Comparison of ENCODE assay signal across 16 cellular contexts in genomic region chr14:100421756-100422470, GRCh38. TPM values are rescaled to one million over a fixed set of nuclear protein-coding genes. Genes with fewer than 3 reads are reported as not detected.
DNase-seq lines count a peak whose midpoint lies in the region; ATAC-seq and TF ChIP-seq lines count a peak whose summit lies in the region.
"Had no signal": no experiment of that assay in that cellular context is flagged by ENCODE, and none has a peak within 500 bp of the region (broad histone marks: within the 10 kb centered on the region; RNA-seq: fewer than 3 reads in every experiment).

No MANE protein-coding gene starts in this region.

- H3K9me3 Mint-ChIP-seq in MCF 10A (ENCODE audit: unreplicated experiment) (no peaks in the 10 kb centered on the region), Calu3 (ENCODE audit: low read depth, unreplicated experiment) (no peaks in the 10 kb centered on the region)
- H3K9me3 Mint-ChIP-seq: IgD-negative memory B cell had no signal

- H3K9me3 ChIP-seq in breast epithelium (no peaks in the 10 kb centered on the region), PC-3 (ENCODE audit: low read length) (no peaks in the 10 kb centered on the region), spleen (no peaks in the 10 kb centered on the region), PC-9 (ENCODE audit: insufficient read depth, low read depth) (no peaks in the 10 kb centered on the region)
- H3K9me3 ChIP-seq: BLaER1 treated with 17β-estradiol and CSF1 and Interleukin-3, amounts not matched to agents 10 nM and 100 nM; Peyer's patch had no signal

- no peaks in the 10 kb centered on the region for H3K9me2 ChIP-seq in PC-3 (replicated peaks; ENCODE audit: low read length)
- no peaks in the 10 kb centered on the region for H3K9me2 ChIP-seq in PC-9 (ENCODE audit: insufficient read depth)

- no peak for DNase-seq in breast epithelium (ENCODE audit: low spot score in 2 of 2)
- DNase-seq in MCF 10A (ENCODE audit: unreplicated experiment), result no peak
- DNase-seq in PC-3, result no peak
- peak; percentile 51 for DNase-seq in fibroblast of villous mesenchyme (ENCODE audit: low read depth)
- peak; percentile 47 for DNase-seq in spleen
- no peak for DNase-seq in RWPE1 (ENCODE audit: low spot score)
- DNase-seq in PC-9, result no peak
- no peak for DNase-seq in Calu3
- DNase-seq: Kasumi-1, NCI-H1105 treated with DMSO at 0.1 percent for 48 hours, NCI-H1930, NCI-H510A, Right ventricle myocardium superior had no signal

- no peaks in the 10 kb centered on the region for H3F3A ChIP-seq in PC-3 (ENCODE audit: low read length, unreplicated experiment)
- peaks cover 10% of the 10 kb centered on the region; the same call in 1 of the 2 replicates for H3F3A ChIP-seq in PC-9 (ENCODE audit: insufficient read depth, low read depth)

- H3K4me1 Mint-ChIP-seq in MCF 10A (ENCODE audit: insufficient read depth, unreplicated experiment), result peaks cover 23% of the 10 kb centered on the region
- H3K4me1 Mint-ChIP-seq in Calu3 (ENCODE audit: low read depth, unreplicated experiment), result peaks cover 10% of the 10 kb centered on the region

- intact Hi-C loops in breast epithelium (cut with DNase I; ENCODE audit: low total_unique reads) (no loop called here), MCF 10A (cut with micrococcal nuclease) (no loop called here), PC-3 (cut with micrococcal nuclease) (no loop called here), spleen (cut with DNase I; ENCODE audit: low total_unique reads) (no loop called here), PC-9 (cut with micrococcal nuclease; ENCODE audit: unreplicated experiment) (no loop called here), Calu3 (cut with micrococcal nuclease; ENCODE audit: unreplicated experiment) (no loop called here)

- H2AFZ ChIP-seq in PC-3 (ENCODE audit: low read length) (no peak overlapping the region), PC-9 (no peak overlapping the region)

- H3K4me1 ChIP-seq in breast epithelium (no peaks in the 10 kb centered on the region), PC-3 (ENCODE audit: insufficient read depth, low read length) (peaks cover 44% of the 10 kb centered on the region), spleen (peaks cover 0 to 18% (median 3%) of the 10 kb centered on the region in 6 donors), PC-9 (replicated peaks; ENCODE audit: insufficient read depth) (peaks cover 24% of the 10 kb centered on the region)

- H3K4me2 ChIP-seq in PC-3 (ENCODE audit: low read length) (0 out of 2 replicates have a peak overlapping the region, but pooled peaks have one; percentile 18), PC-9 (no peak overlapping the region)
- H3K4me2 ChIP-seq: BLaER1 treated with 17β-estradiol and CSF1 and Interleukin-3, amounts not matched to agents 10 nM and 100 nM had no signal

- H3K9ac ChIP-seq in PC-3 (ENCODE audit: low read length), result no peak overlapping the region
- H3K9ac ChIP-seq: BLaER1 treated with 17β-estradiol and CSF1 and Interleukin-3, amounts not matched to agents 10 nM and 100 nM had no signal

- H3K27me3 Mint-ChIP-seq in MCF 10A (ENCODE audit: insufficient read depth, unreplicated experiment) (no peaks in the 10 kb centered on the region), Calu3 (ENCODE audit: unreplicated experiment) (no peaks in the 10 kb centered on the region)
- H3K27me3 Mint-ChIP-seq: IgD-negative memory B cell had no signal

- 44 to 72% (median 50%) methylated on average over 2 of the region's 2 CpGs for WGBS in spleen, 5 donors

- TF ChIP-seq CTCF in breast epithelium (IDR thresholded peaks at IDR 0.05), result no peak
- no peak for TF ChIP-seq CTCF in MCF 10A (IDR thresholded peaks at IDR 0.05; ENCODE audit: unreplicated experiment)
- TF ChIP-seq CTCF in PC-3 (conservative IDR thresholded peaks at IDR 0.05; ENCODE audit: low read depth, low read length), result no peak
- no peak for TF ChIP-seq CTCF in fibroblast of villous mesenchyme (IDR thresholded peaks at IDR 0.05; ENCODE audit: insufficient read depth, low read depth, low read length)
- TF ChIP-seq CTCF in spleen (IDR thresholded peaks at IDR 0.05 in 8 of 11, conservative IDR thresholded peaks at IDR 0.05 in 3 of 11), result no peak
- no peak for TF ChIP-seq CTCF in RWPE1 (conservative IDR thresholded peaks at IDR 0.05; ENCODE audit: low read depth)
- TF ChIP-seq CTCF in PC-9 (conservative IDR thresholded peaks at IDR 0.05), result no peak
- TF ChIP-seq CTCF in Calu3 (IDR thresholded peaks at IDR 0.05; ENCODE audit: unreplicated experiment), result no peak

- no peaks in the 10 kb centered on the region for H3K79me2 ChIP-seq in PC-3 (ENCODE audit: low read length)
- H3K79me2 ChIP-seq in PC-9 (ENCODE audit: low read depth), result no peaks in the 10 kb centered on the region

- H3K36me3 ChIP-seq in breast epithelium, result no peaks in the 10 kb centered on the region
- no peaks in the 10 kb centered on the region for H3K36me3 ChIP-seq in PC-3 (ENCODE audit: low read depth, low read length)
- peaks cover 0 to 3% (median 0%) of the 10 kb centered on the region in 6 donors for H3K36me3 ChIP-seq in spleen
- H3K36me3 ChIP-seq in PC-9 (ENCODE audit: low read depth), result no peaks in the 10 kb centered on the region
- H3K36me3 ChIP-seq: BLaER1 treated with 17β-estradiol and CSF1 and Interleukin-3, amounts not matched to agents 10 nM and 100 nM; Peyer's patch had no signal

- TF ChIP-seq POLR2A in breast epithelium (IDR thresholded peaks at IDR 0.05) (no peak), spleen (IDR thresholded peaks at IDR 0.05) (no peak)

- no peaks in the 10 kb centered on the region for H4K20me1 ChIP-seq in PC-3 (ENCODE audit: low read length)
- peaks cover 6% of the 10 kb centered on the region for H4K20me1 ChIP-seq in PC-9 (ENCODE audit: insufficient read depth)

- H3K27ac Mint-ChIP-seq in MCF 10A (ENCODE audit: low read depth, unreplicated experiment), result no peak overlapping the region
- H3K27ac Mint-ChIP-seq in Calu3 (ENCODE audit: unreplicated experiment), result no peak overlapping the region
- H3K27ac Mint-ChIP-seq: IgD-negative memory B cell had no signal

- H3K4me3 Mint-ChIP-seq in MCF 10A (ENCODE audit: unreplicated experiment) (no peak overlapping the region), Calu3 (ENCODE audit: low read depth, unreplicated experiment) (no peak overlapping the region)
- H3K4me3 Mint-ChIP-seq: IgD-negative memory B cell had no signal

- no TSS peak for BruUV-seq in MCF 10A (replicated peaks; lab: Mats Ljungman, UMichigan)
- BruUV-seq in PC-3 (replicated peaks; lab: Mats Ljungman, UMichigan), result no TSS peak
- no TSS peak for BruUV-seq in PC-9 (replicated peaks; lab: Mats Ljungman, UMichigan)
- no TSS peak for BruUV-seq in Calu3 (replicated peaks; lab: Mats Ljungman, UMichigan)

- POLR2A ChIA-PET in MCF 10A (lab: Yijun Ruan, JAX), result interaction anchor here (0.7 to 2.6 kb wide), 4 partner anchors 10 to 17 kb away, joined by 3 to 10 read pairs (median 4); no protein-coding TSS in a partner anchor
- POLR2A ChIA-PET in PC-3 (lab: Charles Lee; ENCODE audit: unreplicated experiment), result interaction anchor here (0.6 kb wide), 1 partner anchor 17 kb away, joined by 3 read pairs; no protein-coding TSS in a partner anchor
- POLR2A ChIA-PET in RWPE1 (lab: Yijun Ruan, JAX; ENCODE audit: low non-redundant PET), result no interaction called here
- POLR2A ChIA-PET in PC-9 (lab: Charles Lee; ENCODE audit: unreplicated experiment), result no interaction called here

- H3K27ac ChIP-seq in breast epithelium (peak overlapping the region; percentile 65 to 70), PC-3 (ENCODE audit: low read length) (peak overlapping the region; percentile 35; the same call in 1 of the 2 replicates), spleen (no peak overlapping the region), RWPE1 (no peak overlapping the region), PC-9 (no peak overlapping the region)
- H3K27ac ChIP-seq: BLaER1 treated with 17β-estradiol and CSF1 and Interleukin-3, amounts not matched to agents 10 nM and 100 nM; Peyer's patch had no signal

- no peaks in the 10 kb centered on the region for H3K36me3 Mint-ChIP-seq in MCF 10A (ENCODE audit: insufficient read depth, unreplicated experiment)
- no peaks in the 10 kb centered on the region for H3K36me3 Mint-ChIP-seq in Calu3 (ENCODE audit: insufficient read depth, unreplicated experiment)

- CTCF ChIA-PET in MCF 10A (lab: Yijun Ruan, JAX) (interaction anchor here (0.7 to 2.8 kb wide), 5 partner anchors 36 to 276 kb away, joined by 3 to 17 read pairs (median 3); a partner anchor contains a TSS), PC-3 (lab: Charles Lee) (interaction anchor here (0.8 to 2.7 kb wide), 3 partner anchors 18 to 54 kb away, joined by 3 to 12 read pairs (median 11); no protein-coding TSS in a partner anchor), RWPE1 (lab: Yijun Ruan, JAX) (interaction anchor here (1.5 kb wide), 1 partner anchor 224 kb away, joined by 4 read pairs; no protein-coding TSS in a partner anchor), PC-9 (lab: Charles Lee) (no interaction called here), Calu3 (lab: Charles Lee) (no interaction called here)

- no peak for ATAC-seq in PC-3

- no peaks in the 10 kb centered on the region for H3K27me3 ChIP-seq in breast epithelium
- H3K27me3 ChIP-seq in PC-3 (ENCODE audit: low read length), result no peaks in the 10 kb centered on the region
- no peaks in the 10 kb centered on the region for H3K27me3 ChIP-seq in spleen (replicated peaks in 1 of 7)
- no peaks in the 10 kb centered on the region for H3K27me3 ChIP-seq in PC-9 (ENCODE audit: insufficient read depth, low read depth)
- H3K27me3 ChIP-seq: BLaER1 treated with 17β-estradiol and CSF1 and Interleukin-3, amounts not matched to agents 10 nM and 100 nM; Peyer's patch had no signal

- no peak overlapping the region for H3K4me3 ChIP-seq in breast epithelium
- H3K4me3 ChIP-seq in PC-3 (ENCODE audit: low read length), result no peak overlapping the region
- no peak overlapping the region for H3K4me3 ChIP-seq in fibroblast of villous mesenchyme (ENCODE audit: low read depth, low read length)
- H3K4me3 ChIP-seq in spleen, result no peak overlapping the region
- H3K4me3 ChIP-seq in PC-9, result no peak overlapping the region
- H3K4me3 ChIP-seq: BLaER1 treated with 17β-estradiol and CSF1 and Interleukin-3, amounts not matched to agents 10 nM and 100 nM; Peyer's patch had no signal

RNA-seq across cellular contexts. Expression of gene WDR25, which starts 45.6 kb away (rescaled TPM):
- total RNA-seq in breast epithelium, result 10 to 100 TPM in 2 of 3 donors, 1 to 10 TPM in 1; 8.0 to 14.2 (median 12.5) TPM
- total RNA-seq in MCF 10A (2022), result 14.3 and 18.2 TPM in 2 replicates
- total RNA-seq in PC-3 (2014; rRNA removed), result 8.3 and 13.0 TPM in 2 replicates
- 15.1 and 17.7 TPM in 2 replicates for total RNA-seq in fibroblast of villous mesenchyme
- 10 to 100 TPM in 2 of 7 donors, 1 to 10 TPM in 5; 4.4 to 20.9 (median 9.9) TPM for total RNA-seq in spleen
- 1 to 10 TPM; 4.8 to 6.9 (median 4.8) TPM for polyA plus RNA-seq in spleen
- total RNA-seq in PC-9 (2021), result 2.4 and 4.4 TPM in 2 replicates
- 12.5 and 16.4 TPM in 2 replicates for total RNA-seq in Calu3 (2022)

Comparison
In these comparisons a context has a peak if more than half of its experiments do, and no peak if none do; other contexts are left out.
1. DNase-seq: peak in fibroblast of villous mesenchyme (single experiment) and spleen (single experiment); none in breast epithelium (0 of 2), MCF 10A (single experiment), PC-3 (single experiment), RWPE1 (single experiment), PC-9 (0 of 2) and Calu3 (single experiment).
2. H3K27ac ChIP-seq: peak in breast epithelium (2 of 2) and PC-3 (single experiment); none in spleen (0 of 8), RWPE1 (single experiment) and PC-9 (single experiment).
3. CTCF ChIA-PET loops: an anchor here in MCF 10A (0.7 to 2.8 kb wide), PC-3 (0.8 to 2.7 kb wide) and RWPE1 (1.5 kb wide); none called in PC-9 and Calu3.
4. POLR2A ChIA-PET loops: an anchor here in MCF 10A (0.7 to 2.6 kb wide) and PC-3 (0.6 kb wide); none called in RWPE1 and PC-9.